In genomic region chr9:21800931-21801682, GRCh38 we compare ENCODE assay signal across 8 cellular contexts. TPM values are rescaled to one million over a fixed set of nuclear protein-coding genes. Genes with fewer than 3 reads are reported as not detected.
A peak's percentile ranks its signal among the peaks of the same experiment; 100 is the strongest.
DNase-seq lines count a peak whose midpoint lies in the region; ATAC-seq lines count a peak whose summit lies in the region.

No MANE protein-coding gene starts in this region.

- no peak overlapping the region for H3K27ac Mint-ChIP-seq in T-helper 1 cell treated with Interleukin-12 subunit alpha and Interleukin-12 subunit beta and Interleukin-4 antibody, amounts not matched to agents 30 μg/mL and 1 μg/mL, for 36 hours
- H3K27ac Mint-ChIP-seq in activated T-helper 2 cell treated with anti-CD3 and anti-CD28 coated beads, Interferon-gamma antibody, Interleukin-2, Interleukin-4, amounts not matched to agents 10 μg/mL and 5 μg/mL and 100 μg/mL, durations not matched to agents 14 hours and 24 hours and 36 hours = no peak overlapping the region
- peak overlapping the region; percentile 72 for H3K27ac Mint-ChIP-seq in stimulated activated naive B cell treated with anti-CD40 and anti-IgM and Interleukin-4, amounts not matched to agents 10 μg/mL and 1 μg/mL and 100 μg/mL, for 72 hours

- DNase-seq in T-helper 1 cell (no peak), NCI-H524 treated with DMSO at 0.1 percent for 48 hours (lab: John Stamatoyannopoulos, UW) (no peak), COR-L47 (lab: John Stamatoyannopoulos, UW) (no peak)
- no peak for DNase-seq in activated T-helper 2 cell treated with anti-CD3 and anti-CD28 coated beads, Interferon-gamma antibody, Interleukin-2, Interleukin-4, amounts not matched to agents 10 μg/mL and 5 μg/mL and 100 μg/mL, durations not matched to agents 14 hours and 24 hours and 36 hours (ENCODE audit: low spot score)
- no peak for DNase-seq in stimulated activated naive B cell treated with anti-CD40 and anti-IgM and Interleukin-4, amounts not matched to agents 10 μg/mL and 1 μg/mL and 100 μg/mL, for 72 hours

- no peaks in the 10 kb centered on the region for H3K9me3 Mint-ChIP-seq in T-helper 1 cell treated with Interleukin-12 subunit alpha and Interleukin-12 subunit beta and Interleukin-4 antibody, amounts not matched to agents 30 μg/mL and 1 μg/mL, for 36 hours
- no peaks in the 10 kb centered on the region for H3K9me3 Mint-ChIP-seq in activated T-helper 2 cell treated with anti-CD3 and anti-CD28 coated beads, Interferon-gamma antibody, Interleukin-2, Interleukin-4, amounts not matched to agents 10 μg/mL and 5 μg/mL and 100 μg/mL, durations not matched to agents 14 hours and 24 hours and 36 hours
- no peaks in the 10 kb centered on the region for H3K9me3 Mint-ChIP-seq in stimulated activated naive B cell treated with anti-CD40 and anti-IgM and Interleukin-4, amounts not matched to agents 10 μg/mL and 1 μg/mL and 100 μg/mL, for 72 hours

- peaks cover 57% of the 10 kb centered on the region for H3K27me3 Mint-ChIP-seq in T-helper 1 cell treated with Interleukin-12 subunit alpha and Interleukin-12 subunit beta and Interleukin-4 antibody, amounts not matched to agents 30 μg/mL and 1 μg/mL, for 36 hours (ENCODE audit: low read depth)
- H3K27me3 Mint-ChIP-seq in activated T-helper 2 cell treated with anti-CD3 and anti-CD28 coated beads, Interferon-gamma antibody, Interleukin-2, Interleukin-4, amounts not matched to agents 10 μg/mL and 5 μg/mL and 100 μg/mL, durations not matched to agents 14 hours and 24 hours and 36 hours (ENCODE audit: low read depth) = peaks cover 45% of the 10 kb centered on the region
- H3K27me3 Mint-ChIP-seq in stimulated activated naive B cell treated with anti-CD40 and anti-IgM and Interleukin-4, amounts not matched to agents 10 μg/mL and 1 μg/mL and 100 μg/mL, for 72 hours = peaks cover 12 to 17% of the 10 kb centered on the region in 2 donors

- peaks cover 29% of the 10 kb centered on the region for H3K4me1 Mint-ChIP-seq in T-helper 1 cell treated with Interleukin-12 subunit alpha and Interleukin-12 subunit beta and Interleukin-4 antibody, amounts not matched to agents 30 μg/mL and 1 μg/mL, for 36 hours (ENCODE audit: low read depth)
- peaks cover 40% of the 10 kb centered on the region for H3K4me1 Mint-ChIP-seq in activated T-helper 2 cell treated with anti-CD3 and anti-CD28 coated beads, Interferon-gamma antibody, Interleukin-2, Interleukin-4, amounts not matched to agents 10 μg/mL and 5 μg/mL and 100 μg/mL, durations not matched to agents 14 hours and 24 hours and 36 hours (ENCODE audit: low read depth)
- H3K4me1 Mint-ChIP-seq in stimulated activated naive B cell treated with anti-CD40 and anti-IgM and Interleukin-4, amounts not matched to agents 10 μg/mL and 1 μg/mL and 100 μg/mL, for 72 hours = peaks cover 17 to 39% of the 10 kb centered on the region in 2 donors

- H3K36me3 Mint-ChIP-seq in T-helper 1 cell treated with Interleukin-12 subunit alpha and Interleukin-12 subunit beta and Interleukin-4 antibody, amounts not matched to agents 30 μg/mL and 1 μg/mL, for 36 hours (ENCODE audit: low read depth) = peaks cover 12% of the 10 kb centered on the region
- peaks cover 24% of the 10 kb centered on the region for H3K36me3 Mint-ChIP-seq in activated T-helper 2 cell treated with anti-CD3 and anti-CD28 coated beads, Interferon-gamma antibody, Interleukin-2, Interleukin-4, amounts not matched to agents 10 μg/mL and 5 μg/mL and 100 μg/mL, durations not matched to agents 14 hours and 24 hours and 36 hours (ENCODE audit: low read depth)
- peaks cover 9 to 16% of the 10 kb centered on the region in 2 donors for H3K36me3 Mint-ChIP-seq in stimulated activated naive B cell treated with anti-CD40 and anti-IgM and Interleukin-4, amounts not matched to agents 10 μg/mL and 1 μg/mL and 100 μg/mL, for 72 hours

- no peaks in the 10 kb centered on the region for H3K9me3 ChIP-seq in iPS-18c (ENCODE audit: control insufficient read depth, insufficient read depth, low read length)

- H3K4me3 Mint-ChIP-seq in T-helper 1 cell treated with Interleukin-12 subunit alpha and Interleukin-12 subunit beta and Interleukin-4 antibody, amounts not matched to agents 30 μg/mL and 1 μg/mL, for 36 hours = peak overlapping the region; percentile 100
- peak overlapping the region; percentile 100 for H3K4me3 Mint-ChIP-seq in activated T-helper 2 cell treated with anti-CD3 and anti-CD28 coated beads, Interferon-gamma antibody, Interleukin-2, Interleukin-4, amounts not matched to agents 10 μg/mL and 5 μg/mL and 100 μg/mL, durations not matched to agents 14 hours and 24 hours and 36 hours (ENCODE audit: low read depth)
- H3K4me3 Mint-ChIP-seq in stimulated activated naive B cell treated with anti-CD40 and anti-IgM and Interleukin-4, amounts not matched to agents 10 μg/mL and 1 μg/mL and 100 μg/mL, for 72 hours = peak overlapping the region; percentile 99 to 100

- intact Hi-C loops in activated T-helper 2 cell treated with anti-CD3 and anti-CD28 coated beads, Interferon-gamma antibody, Interleukin-2, Interleukin-4, amounts not matched to agents 10 μg/mL and 5 μg/mL and 100 μg/mL, durations not matched to agents 14 hours and 24 hours and 36 hours (cut with micrococcal nuclease) = no loop called here

- peak overlapping the region; percentile 88 for H3K4me3 ChIP-seq in iPS-18c (ENCODE audit: insufficient read depth, low read depth, low read length)

- no peak for ATAC-seq in stimulated activated naive B cell treated with anti-CD40 and anti-IgM and Interleukin-4, amounts not matched to agents 10 μg/mL and 1 μg/mL and 100 μg/mL, for 72 hours (replicated peaks)
- ATAC-seq in HG02870 (IDR thresholded peaks at IDR 0.05; ENCODE audit: unreplicated experiment) = no peak

RNA-seq across cellular contexts. Expression of gene MTAP, which starts 1.3 kb away (rescaled TPM):
- total RNA-seq in activated T-helper 2 cell treated with anti-CD3 and anti-CD28 coated beads, Interferon-gamma antibody, Interleukin-2, Interleukin-4, amounts not matched to agents 10 μg/mL and 5 μg/mL and 100 μg/mL, durations not matched to agents 14 hours and 24 hours and 36 hours = 66.6 and 79.9 TPM in 2 replicates
